12 cellular contexts compared by ENCODE assay signal in the genomic region with DNA sequence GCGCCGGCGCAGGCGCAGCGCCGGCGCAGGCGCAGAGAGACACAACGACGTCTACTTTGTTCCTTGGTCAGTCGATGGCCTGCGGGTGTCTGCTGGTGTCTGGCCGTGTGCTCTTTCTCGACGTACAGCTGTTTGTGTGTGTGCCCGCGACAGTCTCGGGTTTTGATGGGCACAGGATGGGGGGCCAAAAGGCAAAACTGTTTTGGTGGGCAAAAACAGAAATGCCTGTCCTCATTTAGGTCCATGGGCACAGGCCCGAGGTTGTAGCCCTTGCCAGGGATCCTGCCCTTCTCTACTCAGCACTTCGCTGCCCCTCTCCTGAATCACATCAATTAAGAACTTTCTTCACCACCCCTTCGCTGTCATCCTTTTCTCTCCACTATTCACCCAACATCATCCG.
DNase-seq lines count a peak whose midpoint lies in the region; ATAC-seq, FAIRE-seq and TF ChIP-seq lines count a peak whose summit lies in the region.
"Had no signal": no experiment of that assay in that cellular context is flagged by ENCODE, and none has a peak within 500 bp of the region (broad histone marks: within the 10 kb centered on the region; RNA-seq: fewer than 3 reads in every experiment).

No MANE protein-coding gene starts in this region.

- H3K4me1 Mint-ChIP-seq in stimulated activated naive CD8-positive, alpha-beta T cell treated with anti-CD3 and anti-CD28 coated beads, Interleukin-15, Interleukin-2, amounts not matched to agents 100 ng/mL and 50 ng/mL, for 24 hours (ENCODE audit: low read depth): no peaks in the 10 kb centered on the region

- FAIRE-seq in kidney (lab: Jason Lieb, UNC): no peak

- peaks cover 9% of the 10 kb centered on the region for H3K27me3 Mint-ChIP-seq in stimulated activated naive CD8-positive, alpha-beta T cell treated with anti-CD3 and anti-CD28 coated beads, Interleukin-15, Interleukin-2, amounts not matched to agents 100 ng/mL and 50 ng/mL, for 24 hours

- ATAC-seq in HG03439 (IDR thresholded peaks at IDR 0.05; ENCODE audit: unreplicated experiment): no peak
- ATAC-seq: PC-3 had no signal

- H3K4me1 ChIP-seq in kidney (ENCODE audit: control insufficient read depth in 1 of 2, insufficient read depth in 1 of 2, low read depth in 1 of 2, low read length in 2 of 2): no peaks in the 10 kb centered on the region

- no peaks in the 10 kb centered on the region for H3K36me3 ChIP-seq in kidney (ENCODE audit: control insufficient read depth in 1 of 2, insufficient read depth in 2 of 2, low read length in 2 of 2)
- H3K36me3 ChIP-seq: MG63 had no signal

- H3K9me3 ChIP-seq in kidney (ENCODE audit: control insufficient read depth in 1 of 2, low read length in 2 of 2): no peaks in the 10 kb centered on the region
- H3K9me3 ChIP-seq: MG63 had no signal

- peak overlapping the region; percentile 56 for H3K4me3 Mint-ChIP-seq in stimulated activated naive CD8-positive, alpha-beta T cell treated with anti-CD3 and anti-CD28 coated beads, Interleukin-15, Interleukin-2, amounts not matched to agents 100 ng/mL and 50 ng/mL, for 24 hours

- H3K9me3 Mint-ChIP-seq in stimulated activated naive CD8-positive, alpha-beta T cell treated with anti-CD3 and anti-CD28 coated beads, Interleukin-15, Interleukin-2, amounts not matched to agents 100 ng/mL and 50 ng/mL, for 24 hours: no peaks in the 10 kb centered on the region

- no peak overlapping the region for H3K27ac Mint-ChIP-seq in stimulated activated naive CD8-positive, alpha-beta T cell treated with anti-CD3 and anti-CD28 coated beads, Interleukin-15, Interleukin-2, amounts not matched to agents 100 ng/mL and 50 ng/mL, for 24 hours

- H3K27ac ChIP-seq in kidney (ENCODE audit: low read depth in 2 of 2, low read length in 2 of 2): no peak overlapping the region

- no peak for TF ChIP-seq CTCF in kidney (IDR thresholded peaks at IDR 0.05; ENCODE audit: borderline replicate concordance, extremely low read depth, insufficient read depth)

- no peak overlapping the region for H3K4me3 ChIP-seq in kidney (ENCODE audit: low read length in 2 of 2)
- H3K4me3 ChIP-seq: MG63 had no signal

- no peak overlapping the region for H3K9ac ChIP-seq in kidney (ENCODE audit: low read length in 2 of 2)

- intact Hi-C loops in kidney (cut with DNase I): no loop called here

- H3K36me3 Mint-ChIP-seq in stimulated activated naive CD8-positive, alpha-beta T cell treated with anti-CD3 and anti-CD28 coated beads, Interleukin-15, Interleukin-2, amounts not matched to agents 100 ng/mL and 50 ng/mL, for 24 hours (ENCODE audit: low read depth): no peaks in the 10 kb centered on the region

- DNase-seq in activated gamma-delta T cell treated with Interleukin-2 at 50 U/mL for 16 hours (peak; percentile 4), activated gamma-delta T cell (lab: John Stamatoyannopoulos, UW) (no peak), kidney (peak; percentile 67), NCI-H2107 treated with DMSO at 0.1 percent for 48 hours (lab: John Stamatoyannopoulos, UW; ENCODE audit: unreplicated experiment) (no peak), NCI-H1417 treated with DMSO at 0.1 percent for 48 hours (lab: John Stamatoyannopoulos, UW) (no peak)
- peak; percentile 16 to 21 for DNase-seq in activated T-cell treated with anti-CD3 and anti-CD28 coated beads, Interleukin-2, amount 50 U/mL, for 48 hours
- DNase-seq: activated CD4-positive, CD25-positive, alpha-beta regulatory T cell treated with anti-CD3 and anti-CD28 coated beads, Interleukin-2, amount 50 U/mL, for 72 hours; central memory CD4-positive, alpha-beta T cell; MG63; PC-3 had no signal

Comparison
In these comparisons a context has a peak if more than half of its experiments do, and no peak if none do; other contexts are left out.
1. DNase-seq: peak in activated gamma-delta T cell treated with Interleukin-2 at 50 U/mL for 16 hours (single experiment), activated T-cell treated with anti-CD3 and anti-CD28 coated beads, Interleukin-2, amount 50 U/mL, for 48 hours (2 of 2) and kidney (single experiment); none in activated gamma-delta T cell (single experiment), NCI-H2107 treated with DMSO at 0.1 percent for 48 hours (single experiment) and NCI-H1417 treated with DMSO at 0.1 percent for 48 hours (single experiment).